Comparison of ENCODE assay signal across 1 cellular context in the genomic region with DNA sequence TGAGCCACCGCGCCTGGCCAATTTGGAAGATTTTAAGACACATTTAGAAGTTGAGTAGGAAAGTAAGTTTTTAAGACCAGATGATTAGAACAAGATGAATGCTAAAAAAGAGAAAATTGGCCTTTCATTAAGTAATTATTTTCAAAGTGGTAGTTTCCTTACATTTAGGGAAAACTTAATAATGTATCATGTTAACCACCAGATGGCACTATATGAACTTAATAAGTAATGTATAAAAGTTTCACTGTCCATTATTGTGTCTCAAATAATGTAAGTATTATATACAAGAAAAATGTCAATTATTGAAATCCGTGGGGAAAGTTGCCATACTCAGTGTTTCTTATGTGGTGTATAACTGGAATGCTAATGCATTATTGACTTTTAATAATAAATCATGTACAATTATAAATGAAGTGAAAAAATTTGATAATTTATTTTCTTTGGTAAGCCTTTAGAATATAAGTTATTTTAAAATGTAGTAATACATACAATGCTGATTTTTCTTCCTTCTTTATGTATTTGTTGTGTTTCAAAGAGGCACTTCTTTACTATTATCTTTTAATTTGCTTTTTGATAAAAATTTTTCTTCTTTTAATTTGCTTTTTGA.
TF ChIP-seq lines count a peak whose summit lies in the region.

No MANE protein-coding gene starts in this region.

TF ChIP-seq in HepG2, 621 proteins besides CTCF, POLR2A, EP300 and RAD21 (continued from another document):
- no peak for TF ChIP-seq ZNF382 (CRISPR knock-in tag; IDR thresholded peaks at IDR 0.05; ENCODE audit: borderline replicate concordance)
- no peak for TF ChIP-seq ZNF782 (CRISPR knock-in tag; IDR thresholded peaks at IDR 0.05; ENCODE audit: borderline replicate concordance)
- TF ChIP-seq, protein P1, sequence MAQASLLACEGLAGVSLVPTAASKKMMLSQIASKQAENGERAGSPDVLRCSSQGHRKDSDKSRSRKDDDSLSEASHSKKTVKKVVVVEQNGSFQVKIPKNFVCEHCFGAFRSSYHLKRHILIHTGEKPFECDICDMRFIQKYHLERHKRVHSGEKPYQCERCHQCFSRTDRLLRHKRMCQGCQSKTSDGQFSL (CRISPR knock-in tag; IDR thresholded peaks at IDR 0.05): no peak
- TF ChIP-seq, protein P2, sequence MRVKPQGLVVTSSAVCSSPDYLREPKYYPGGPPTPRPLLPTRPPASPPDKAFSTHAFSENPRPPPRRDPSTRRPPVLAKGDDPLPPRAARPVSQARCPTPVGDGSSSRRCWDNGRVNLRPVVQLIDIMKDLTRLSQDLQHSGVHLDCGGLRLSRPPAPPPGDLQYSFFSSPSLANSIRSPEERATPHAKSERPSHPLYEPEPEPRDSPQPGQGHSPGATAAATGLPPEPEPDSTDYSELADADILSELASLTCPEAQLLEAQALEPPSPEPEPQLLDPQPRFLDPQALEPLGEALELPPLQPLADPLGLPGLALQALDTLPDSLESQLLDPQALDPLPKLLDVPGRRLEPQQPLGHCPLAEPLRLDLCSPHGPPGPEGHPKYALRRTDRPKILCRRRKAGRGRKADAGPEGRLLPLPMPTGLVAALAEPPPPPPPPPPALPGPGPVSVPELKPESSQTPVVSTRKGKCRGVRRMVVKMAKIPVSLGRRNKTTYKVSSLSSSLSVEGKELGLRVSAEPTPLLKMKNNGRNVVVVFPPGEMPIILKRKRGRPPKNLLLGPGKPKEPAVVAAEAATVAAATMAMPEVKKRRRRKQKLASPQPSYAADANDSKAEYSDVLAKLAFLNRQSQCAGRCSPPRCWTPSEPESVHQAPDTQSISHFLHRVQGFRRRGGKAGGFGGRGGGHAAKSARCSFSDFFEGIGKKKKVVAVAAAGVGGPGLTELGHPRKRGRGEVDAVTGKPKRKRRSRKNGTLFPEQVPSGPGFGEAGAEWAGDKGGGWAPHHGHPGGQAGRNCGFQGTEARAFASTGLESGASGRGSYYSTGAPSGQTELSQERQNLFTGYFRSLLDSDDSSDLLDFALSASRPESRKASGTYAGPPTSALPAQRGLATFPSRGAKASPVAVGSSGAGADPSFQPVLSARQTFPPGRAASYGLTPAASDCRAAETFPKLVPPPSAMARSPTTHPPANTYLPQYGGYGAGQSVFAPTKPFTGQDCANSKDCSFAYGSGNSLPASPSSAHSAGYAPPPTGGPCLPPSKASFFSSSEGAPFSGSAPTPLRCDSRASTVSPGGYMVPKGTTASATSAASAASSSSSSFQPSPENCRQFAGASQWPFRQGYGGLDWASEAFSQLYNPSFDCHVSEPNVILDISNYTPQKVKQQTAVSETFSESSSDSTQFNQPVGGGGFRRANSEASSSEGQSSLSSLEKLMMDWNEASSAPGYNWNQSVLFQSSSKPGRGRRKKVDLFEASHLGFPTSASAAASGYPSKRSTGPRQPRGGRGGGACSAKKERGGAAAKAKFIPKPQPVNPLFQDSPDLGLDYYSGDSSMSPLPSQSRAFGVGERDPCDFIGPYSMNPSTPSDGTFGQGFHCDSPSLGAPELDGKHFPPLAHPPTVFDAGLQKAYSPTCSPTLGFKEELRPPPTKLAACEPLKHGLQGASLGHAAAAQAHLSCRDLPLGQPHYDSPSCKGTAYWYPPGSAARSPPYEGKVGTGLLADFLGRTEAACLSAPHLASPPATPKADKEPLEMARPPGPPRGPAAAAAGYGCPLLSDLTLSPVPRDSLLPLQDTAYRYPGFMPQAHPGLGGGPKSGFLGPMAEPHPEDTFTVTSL (CRISPR knock-in tag; IDR thresholded peaks at IDR 0.05; ENCODE audit: borderline replicate concordance): no peak
- no peak for TF ChIP-seq ZSCAN29 (CRISPR knock-in tag; conservative IDR thresholded peaks at IDR 0.05)
- TF ChIP-seq ZNF543 (CRISPR knock-in tag; IDR thresholded peaks at IDR 0.05): no peak
- TF ChIP-seq CENPX (CRISPR knock-in tag; IDR thresholded peaks at IDR 0.05): no peak
